8 cellular contexts compared by ENCODE assay signal in the genomic region with DNA sequence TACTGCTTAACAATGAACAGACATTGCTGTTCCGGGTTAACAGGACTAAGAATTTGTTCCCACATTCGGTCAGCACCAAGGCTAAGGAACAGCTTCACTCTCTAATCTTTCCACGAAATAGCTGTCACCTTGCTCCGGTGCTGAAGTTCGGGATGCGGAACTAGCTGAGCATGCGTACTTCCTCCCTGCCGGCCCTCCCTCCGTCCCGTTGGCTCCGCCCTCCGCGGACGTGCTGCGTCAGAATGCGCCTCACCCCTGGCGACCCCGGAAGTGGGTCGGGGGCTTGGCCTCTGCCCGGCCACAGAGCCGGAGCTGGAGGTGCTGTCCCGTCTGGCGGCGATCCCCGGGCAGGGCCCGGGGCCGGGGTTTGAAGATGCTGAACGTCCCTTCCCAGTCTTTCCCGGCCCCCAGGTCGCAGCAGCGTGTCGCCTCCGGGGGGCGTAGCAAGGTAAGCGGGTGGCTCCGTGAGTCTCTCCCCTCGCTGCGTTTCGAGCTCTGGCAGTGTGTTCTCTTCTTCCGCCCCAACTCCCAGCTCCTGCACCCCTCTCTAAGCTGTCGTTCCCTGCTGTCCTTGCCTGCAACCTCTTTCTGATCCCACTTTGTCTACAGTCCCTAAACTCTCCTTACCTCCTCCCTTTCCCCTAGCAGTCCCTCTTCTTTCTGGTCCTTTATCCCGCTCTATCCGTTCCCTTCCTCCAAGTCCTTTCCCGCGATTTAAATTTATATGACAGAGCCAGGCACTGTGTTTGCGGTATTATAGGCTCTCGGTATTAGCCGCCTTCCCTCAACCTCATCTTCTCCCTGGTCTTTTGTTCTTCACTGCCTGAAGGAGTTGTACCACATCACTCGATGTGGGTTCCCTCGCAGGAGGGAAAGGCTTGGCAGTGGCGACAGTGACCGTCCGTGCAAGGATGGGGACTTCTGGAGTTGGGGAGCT. TPM values are rescaled to one million over a fixed set of nuclear protein-coding genes. Genes with fewer than 3 reads are reported as not detected.
DNase-seq lines count a peak whose midpoint lies in the region; ATAC-seq lines count a peak whose summit lies in the region.

A gene with protein sequence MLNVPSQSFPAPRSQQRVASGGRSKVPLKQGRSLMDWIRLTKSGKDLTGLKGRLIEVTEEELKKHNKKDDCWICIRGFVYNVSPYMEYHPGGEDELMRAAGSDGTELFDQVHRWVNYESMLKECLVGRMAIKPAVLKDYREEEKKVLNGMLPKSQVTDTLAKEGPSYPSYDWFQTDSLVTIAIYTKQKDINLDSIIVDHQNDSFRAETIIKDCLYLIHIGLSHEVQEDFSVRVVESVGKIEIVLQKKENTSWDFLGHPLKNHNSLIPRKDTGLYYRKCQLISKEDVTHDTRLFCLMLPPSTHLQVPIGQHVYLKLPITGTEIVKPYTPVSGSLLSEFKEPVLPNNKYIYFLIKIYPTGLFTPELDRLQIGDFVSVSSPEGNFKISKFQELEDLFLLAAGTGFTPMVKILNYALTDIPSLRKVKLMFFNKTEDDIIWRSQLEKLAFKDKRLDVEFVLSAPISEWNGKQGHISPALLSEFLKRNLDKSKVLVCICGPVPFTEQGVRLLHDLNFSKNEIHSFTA (plus strand): TSS at position 280 of the 937 bp plus-strand sequence. CDS start 94 bp downstream, at position 374.

- peak; percentile 98 for DNase-seq in COLO829 (ENCODE audit: low spot score)
- DNase-seq in HS-5 (ENCODE audit: low read depth): peak; percentile 85
- DNase-seq in NK-92 treated with Interleukin-12 subunit alpha and Interleukin-12 subunit beta, amount 100 ng/mL, for 24 hours (lab: John Stamatoyannopoulos, UW): peak; percentile 90
- DNase-seq in activated CD8-positive, alpha-beta memory T cell treated with anti-CD3 and anti-CD28 coated beads for 24 hours: peak; percentile 97
- peak; percentile 86 for DNase-seq in effector CD8-positive, alpha-beta T cell (lab: John Stamatoyannopoulos, UW)
- peak; percentile 96 for DNase-seq in lung microvascular endothelial cell (ENCODE audit: low read depth in 2 of 2)
- DNase-seq in stimulated activated CD4-positive, alpha-beta T cell treated with anti-CD3 and anti-CD28 coated beads, TNF-alpha, amount 100 ng/mL, for 48 hours (ENCODE audit: low read depth in 3 of 3): peak; percentile 83 to 87 (median 86)

- peak; percentile 99 for ATAC-seq in GM19468 (IDR thresholded peaks at IDR 0.05; ENCODE audit: extremely low read depth, unreplicated experiment)

RNA-seq across cellular contexts. Expression of the gene that starts here (rescaled TPM):
- 2.2 TPM in 2 replicates for total RNA-seq in lung microvascular endothelial cell

Comparison
In these comparisons a context has a peak if more than half of its experiments do, and no peak if none do; other contexts are left out.
1. Peak in every context shown above with its lines: DNase-seq and ATAC-seq.